Comparison of ENCODE assay signal across 1 cellular context in the genomic region with DNA sequence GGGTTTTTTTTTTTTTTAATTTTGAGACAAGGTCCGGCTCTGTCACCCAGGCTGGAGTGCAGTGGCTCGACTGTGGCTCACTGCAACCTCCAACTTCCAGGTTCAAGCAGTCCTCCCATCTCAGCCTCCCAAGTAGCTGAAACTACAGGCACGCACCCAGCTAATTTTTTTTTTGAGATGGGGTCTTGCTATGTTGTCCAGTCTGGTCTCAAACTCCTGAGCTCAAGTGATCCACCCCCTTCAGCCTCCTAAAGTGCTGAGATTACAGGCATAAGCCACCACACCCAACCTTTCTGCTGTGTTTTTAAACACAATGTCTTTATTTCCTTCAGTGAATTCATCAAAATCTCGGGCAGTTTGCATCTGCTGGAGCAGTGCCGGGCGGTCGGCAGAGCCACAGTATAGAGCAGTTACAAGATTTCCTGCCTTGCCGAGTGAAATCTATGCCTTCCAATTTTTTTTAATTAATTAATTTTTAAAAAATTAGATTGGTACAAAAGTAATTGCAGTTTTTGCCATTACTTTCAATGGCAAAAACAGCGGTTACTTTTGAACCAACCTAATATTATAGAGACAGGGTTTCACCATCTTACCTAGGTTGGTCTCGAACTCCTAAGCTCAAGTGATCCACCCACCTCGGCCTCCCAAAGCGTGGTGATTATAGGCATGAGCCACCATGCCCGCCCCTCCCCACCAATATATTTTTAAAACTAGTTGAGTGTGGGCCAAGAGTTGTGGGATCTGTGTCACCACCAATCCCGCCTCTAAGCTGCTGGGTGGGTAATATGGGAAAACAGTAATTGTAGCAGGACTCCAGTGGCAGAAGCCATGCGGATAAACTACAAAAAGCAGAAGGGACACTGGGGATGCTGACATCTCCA.
TF ChIP-seq lines count a peak whose summit lies in the region.

No MANE protein-coding gene starts in this region.

TF ChIP-seq in HepG2, 621 proteins besides CTCF, POLR2A, EP300 and RAD21:
- TF ChIP-seq XRCC5 (optimal IDR thresholded peaks at IDR 0.05; ENCODE audit: low read length) (no peak), KLF15 (CRISPR knock-in tag; IDR thresholded peaks at IDR 0.05; ENCODE audit: borderline replicate concordance) (no peak), ZNF121 (CRISPR knock-in tag; IDR thresholded peaks at IDR 0.05) (peak; percentile 74)
TF ChIP-seq in HepG2: peak in this region for 1.
